29 cellular contexts compared by ENCODE assay signal in genomic region chr12:108448246-108448645, GRCh38.
"Had no signal": no experiment of that assay in that cellular context is flagged by ENCODE, and none has a peak within 500 bp of the region (broad histone marks: within the 10 kb centered on the region; RNA-seq: fewer than 3 reads in every experiment).

No MANE protein-coding gene starts in this region.

- FAIRE-seq: colon, endothelial cell of umbilical vein, kidney, pancreas, small intestine had no signal

- H3K4me2 ChIP-seq: hepatocyte had no signal

- DNase-seq: effector CD8-positive, alpha-beta T cell; foreskin keratinocyte; heart left ventricle; kidney; left lung; mesenchymal stem cell; midbrain; naive thymus-derived CD4-positive, alpha-beta T cell; pancreas; right lobe of liver; small intestine; stimulated activated CD4-positive, alpha-beta T cell treated with anti-CD3 and anti-CD28 coated beads, Interleukin-12 subunit alpha, Interleukin-12 subunit beta, amount 100 ng/mL, for 4 hours; stimulated activated CD4-positive, alpha-beta T cell treated with anti-CD3 and anti-CD28 coated beads, Interleukin-1b, Interleukin-23, amount 100 ng/mL, for 48 hours; stimulated activated CD4-positive, alpha-beta T cell treated with anti-CD3 and anti-CD28 coated beads, Interleukin-4, amount 100 ng/mL, for 1 hour; stimulated activated CD8-positive, alpha-beta memory T cell treated with anti-CD3 and anti-CD28 coated beads, Interleukin-4, amount 100 ng/mL, for 48 hours; stimulated activated naive CD4-positive, alpha-beta T cell; stimulated activated naive CD8-positive, alpha-beta T cell treated with anti-CD3 and anti-CD28 coated beads, Interleukin-15, amount 100 ng/mL, for 72 hours; transverse colon; upper lobe of right lung; uterus had no signal

- H3K4me3 Mint-ChIP-seq: dendritic cell treated with granulocyte-macrophage colony-stimulating factor and Interleukin-4, amounts not matched to agents 40 ng/mL and 50 ng/mL, for 4 days; naive thymus-derived CD4-positive, alpha-beta T cell; stimulated activated naive CD8-positive, alpha-beta T cell treated with anti-CD3 and anti-CD28 coated beads, Interleukin-15, amount 100 ng/mL, for 72 hours had no signal

- H3K27me3 ChIP-seq: hepatocyte, right lobe of liver, uterus had no signal

- H2AFZ ChIP-seq: hepatocyte had no signal

- H3K4me1 ChIP-seq: foreskin keratinocyte, gastroesophageal sphincter, pancreas, right lobe of liver, transverse colon, uterus had no signal

- H3K9me3 Mint-ChIP-seq: dendritic cell treated with granulocyte-macrophage colony-stimulating factor and Interleukin-4, amounts not matched to agents 40 ng/mL and 50 ng/mL, for 4 days; stimulated activated naive CD8-positive, alpha-beta T cell treated with anti-CD3 and anti-CD28 coated beads, Interleukin-15, amount 100 ng/mL, for 72 hours had no signal

- H3K36me3 Mint-ChIP-seq: naive thymus-derived CD4-positive, alpha-beta T cell had no signal

- H3K27ac Mint-ChIP-seq: dendritic cell treated with granulocyte-macrophage colony-stimulating factor and Interleukin-4, amounts not matched to agents 40 ng/mL and 50 ng/mL, for 4 days; naive thymus-derived CD4-positive, alpha-beta T cell; progenitor cell of endocrine pancreas had no signal

- H3K9me3 ChIP-seq: esophagus muscularis mucosa, gastroesophageal sphincter, heart left ventricle, left lung, neutrophil, pancreas, right lobe of liver, suprapubic skin, transverse colon, upper lobe of right lung, uterus had no signal

- H3K79me2 ChIP-seq: hepatocyte had no signal

- H3K36me3 ChIP-seq: esophagus muscularis mucosa, gastroesophageal sphincter, heart left ventricle, left lung, neutrophil, pancreas, right lobe of liver, suprapubic skin, transverse colon, upper lobe of right lung, uterus had no signal

- H3K4me3 ChIP-seq: esophagus muscularis mucosa, gastroesophageal sphincter, heart left ventricle, hepatocyte, left lung, pancreas, right lobe of liver, suprapubic skin, transverse colon, upper lobe of right lung, uterus had no signal

- H3K4me1 Mint-ChIP-seq: naive thymus-derived CD4-positive, alpha-beta T cell; stimulated activated naive CD8-positive, alpha-beta T cell treated with anti-CD3 and anti-CD28 coated beads, Interleukin-15, amount 100 ng/mL, for 72 hours had no signal

- H3K27ac ChIP-seq: esophagus muscularis mucosa, foreskin keratinocyte, gastroesophageal sphincter, hepatocyte, left lung, neutrophil, pancreas, right lobe of liver, suprapubic skin, transverse colon, upper lobe of right lung had no signal
